Comparison of ENCODE assay signal across 1 cellular context in genomic region chr11:47944555-47945128, GRCh38.
TF ChIP-seq lines count a peak whose summit lies in the region.

No MANE protein-coding gene starts in this region.

TF ChIP-seq in HCT116, 20 proteins besides CTCF, POLR2A, EP300 and RAD21:
- no peak for TF ChIP-seq SP1 (IDR thresholded peaks at IDR 0.05; ENCODE audit: low read depth)
